Comparison of ENCODE assay signal across 26 cellular contexts in genomic region chr13:104357672-104358314, GRCh38.
"Had no signal": no experiment of that assay in that cellular context is flagged by ENCODE, and none has a peak within 500 bp of the region (broad histone marks: within the 10 kb centered on the region; RNA-seq: fewer than 3 reads in every experiment).

No MANE protein-coding gene starts in this region.

- H3K27me3 Mint-ChIP-seq: activated B cell treated with CpG ODN at 0.5 μM for 24 hours; activated CD4-positive, alpha-beta T cell treated with anti-CD3 and anti-CD28 coated beads, Interleukin-2, amount 10 ng/mL, durations not matched to agents 24 days and 14 days; activated naive CD8-positive, alpha-beta T cell treated with anti-CD3 and anti-CD28 coated beads, Interleukin-2, amount 50 U/mL, for 24 hours; IgD-negative memory B cell; T-cell had no signal

- H3K9me3 ChIP-seq: ascending aorta had no signal

- H3K27ac Mint-ChIP-seq: activated B cell treated with CpG ODN at 0.5 μM for 24 hours; activated CD4-positive, alpha-beta T cell treated with anti-CD3 and anti-CD28 coated beads, Interleukin-2, amount 10 ng/mL, durations not matched to agents 24 days and 14 days; activated naive CD4-positive, alpha-beta T cell treated with anti-CD3 and anti-CD28 coated beads, Interleukin-2, amount 50 U/mL, for 72 hours; activated naive CD8-positive, alpha-beta T cell treated with anti-CD3 and anti-CD28 coated beads, Interleukin-2, amount 50 U/mL, for 24 hours; IgD-negative memory B cell; T-cell had no signal

- H3K27me3 ChIP-seq: ascending aorta, brain microvascular endothelial cell, cardiac muscle cell had no signal

- H3K36me3 ChIP-seq: ascending aorta, brain microvascular endothelial cell, cardiac muscle cell had no signal

- H3K36me3 Mint-ChIP-seq: activated naive CD4-positive, alpha-beta T cell treated with anti-CD3 and anti-CD28 coated beads, Interleukin-2, amount 50 U/mL, for 72 hours; IgD-negative memory B cell; T-cell had no signal

- FAIRE-seq: TTC549 had no signal

- DNase-seq: activated B cell treated with CpG ODN at 0.5 μM for 24 hours; activated CD4-positive, alpha-beta T cell treated with anti-CD3 and anti-CD28 coated beads for 1 hour; activated CD4-positive, alpha-beta T cell treated with anti-CD3 and anti-CD28 coated beads, Interleukin-2, amount 10 ng/mL, durations not matched to agents 24 days and 14 days; activated CD4-positive, alpha-beta T cell treated with anti-CD3 and anti-CD28 coated beads, Interleukin-2, amount 50 U/mL, for 48 hours; activated CD8-positive, alpha-beta memory T cell treated with anti-CD3 and anti-CD28 coated beads for 24 hours; activated effector memory CD4-positive, alpha-beta T cell treated with anti-CD3 and anti-CD28 coated beads, Interleukin-2, amount 50 U/mL, for 16 hours; activated naive CD4-positive, alpha-beta T cell treated with Interleukin-2 at 50 U/mL for 16 hours; activated naive CD8-positive, alpha-beta T cell treated with anti-CD3 and anti-CD28 coated beads, Interleukin-2, amount 50 U/mL, for 24 hours; activated T-cell treated with anti-CD3 and anti-CD28 coated beads, Interleukin-2, amount 50 U/mL, for 4 hours; amniotic stem cell; brain microvascular endothelial cell; KG1; NCI-H146; NCI-H187 treated with DMSO at 0.1 percent for 48 hours; NCI-H510A treated with DMSO at 0.1 percent for 48 hours; NCI-H748 treated with DMSO at 0.1 percent for 48 hours; OCI-M1; RPMI8226; T-cell; T-helper 2 cell; T1000 had no signal

- H3K4me3 Mint-ChIP-seq: activated B cell treated with CpG ODN at 0.5 μM for 24 hours; activated CD4-positive, alpha-beta T cell treated with anti-CD3 and anti-CD28 coated beads, Interleukin-2, amount 10 ng/mL, durations not matched to agents 24 days and 14 days; activated naive CD8-positive, alpha-beta T cell treated with anti-CD3 and anti-CD28 coated beads, Interleukin-2, amount 50 U/mL, for 24 hours; activated T-cell treated with anti-CD3 and anti-CD28 coated beads, Interleukin-2, amount 50 U/mL, for 4 hours; IgD-negative memory B cell; T-cell had no signal

- H3K4me1 Mint-ChIP-seq: activated B cell treated with CpG ODN at 0.5 μM for 24 hours; activated CD4-positive, alpha-beta T cell treated with anti-CD3 and anti-CD28 coated beads, Interleukin-2, amount 10 ng/mL, durations not matched to agents 24 days and 14 days; activated naive CD8-positive, alpha-beta T cell treated with anti-CD3 and anti-CD28 coated beads, Interleukin-2, amount 50 U/mL, for 24 hours; IgD-negative memory B cell; T-cell had no signal

- H3K4me1 ChIP-seq: ascending aorta had no signal

- H3K9me3 Mint-ChIP-seq: activated naive CD8-positive, alpha-beta T cell treated with anti-CD3 and anti-CD28 coated beads, Interleukin-2, amount 50 U/mL, for 24 hours had no signal

- H3K4me3 ChIP-seq: ascending aorta, cardiac muscle cell had no signal

- H3K27ac ChIP-seq: ascending aorta, brain microvascular endothelial cell, cardiac muscle cell had no signal
